Comparison of ENCODE assay signal across 8 cellular contexts in the genomic region with DNA sequence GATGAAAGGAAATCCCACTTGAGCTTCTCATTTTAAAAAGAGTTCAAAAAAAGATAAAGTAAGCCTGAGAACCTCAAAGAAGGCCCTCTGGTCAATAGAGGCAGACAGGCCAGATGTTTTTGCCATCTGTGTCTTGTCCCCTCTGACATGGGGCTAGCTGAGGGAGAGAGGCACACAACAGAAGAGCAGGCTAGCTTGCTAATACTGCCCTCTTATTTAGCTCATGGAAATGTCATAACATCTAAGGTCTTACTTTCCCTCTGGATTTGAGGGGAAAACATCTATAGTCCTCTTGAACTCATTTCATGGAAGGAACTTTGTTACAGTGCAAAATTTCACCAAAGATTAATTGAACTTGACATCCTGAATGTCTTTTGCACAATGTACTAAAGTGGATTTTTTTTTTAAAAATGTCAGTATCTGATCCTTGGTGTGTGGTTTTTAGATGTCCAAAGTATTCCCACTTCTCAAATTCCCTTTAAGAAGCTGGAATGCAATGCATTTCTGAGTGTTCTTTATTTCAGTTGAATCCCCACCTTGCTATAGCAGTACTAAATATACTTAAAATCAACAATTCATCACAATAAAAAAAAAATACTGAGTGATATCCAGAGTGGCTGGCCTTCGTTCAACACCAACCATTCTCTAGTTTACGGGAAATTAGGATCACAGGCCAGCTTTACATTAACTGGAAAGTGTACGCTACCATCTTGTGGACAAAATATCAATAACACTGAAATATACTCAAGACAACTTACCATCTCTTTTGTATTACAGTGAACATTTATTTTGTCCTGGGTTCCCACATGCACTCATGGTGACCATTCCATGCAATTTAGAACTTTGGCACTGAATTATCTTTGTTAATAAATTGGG.
DNase-seq lines count a peak whose midpoint lies in the region; ATAC-seq, FAIRE-seq and TF ChIP-seq lines count a peak whose summit lies in the region.

No MANE protein-coding gene starts in this region.

- 26% methylated on average over 3 of the region's 3 CpGs for WGBS in GM12878 (ENCODE audit: insufficient coverage, insufficient replicate concordance, low lambda C conversion rate, missing lambda C conversion rate)

- H3K27ac ChIP-seq in GM12878 (ENCODE audit: control insufficient read depth, insufficient read depth), result no peak overlapping the region

- TF ChIP-seq POLR2A in NB4 (IDR thresholded peaks at IDR 0.05; ENCODE audit: extremely low read depth, insufficient read length) (no peak), GM12878 (IDR thresholded peaks at IDR 0.05; ENCODE audit: low read depth, low read length) (no peak), GM18505 (IDR thresholded peaks at IDR 0.05; ENCODE audit: borderline replicate concordance, extremely low read depth, insufficient read depth, insufficient read length) (no peak)

- no peak overlapping the region for H3K4me3 Mint-ChIP-seq in immature natural killer cell

- RAD21 ChIA-PET in GM12878 (lab: Charles Lee; ENCODE audit: unreplicated experiment), result interaction anchor here (0.5 to 4.7 kb wide), 30 partner anchors 9 to 829 kb away, joined by 3 to 42 read pairs (median 6); no protein-coding TSS in a partner anchor

- H3K9me3 Mint-ChIP-seq in immature natural killer cell, result peaks cover 0 to under 1% (median 0%) of the 10 kb centered on the region in 6 donors

- no peak overlapping the region for H3K27ac Mint-ChIP-seq in immature natural killer cell

- in situ Hi-C loops in GM12878 (cut with MboI), result loop anchor here (10.0 kb wide), 1 partner anchor 646 kb away; no protein-coding TSS in a partner anchor

- TF ChIP-seq CTCF in GM10248 (IDR thresholded peaks at IDR 0.05; ENCODE audit: control extremely low read depth, extremely low read depth, low read depth, missing control alignments) (peak; percentile 24), NB4 (IDR thresholded peaks at IDR 0.05; ENCODE audit: low read depth, low read length) (peak; percentile 2), GM12878 (IDR thresholded peaks at IDR 0.05 in 2 of 3, conservative IDR thresholded peaks at IDR 0.05 in 1 of 3; ENCODE audit: control insufficient read depth in 2 of 3, extremely low read depth in 1 of 3, insufficient read depth in 1 of 3, low read depth in 3 of 3, low read length in 3 of 3) (peak; percentile 17 to 64 (median 37); a peak in 3 of 6 replicates)

- H3K4me2 ChIP-seq in GM12878 (ENCODE audit: control insufficient read depth, insufficient read depth), result no peak overlapping the region

- TF ChIP-seq RAD21 in GM12878 (IDR thresholded peaks at IDR 0.05; ENCODE audit: insufficient read depth, low read depth, low read length), result peak; percentile 74

- H3K27me3 Mint-ChIP-seq in immature natural killer cell (ENCODE audit: low read depth in 3 of 3), result peaks cover 0 to 3% (median 2%) of the 10 kb centered on the region in 3 donors

- no peaks in the 10 kb centered on the region for H3K79me2 ChIP-seq in GM12878 (ENCODE audit: control insufficient read depth, insufficient read depth, low read length)

- no peak for TF ChIP-seq EP300 in GM12878 (IDR thresholded peaks at IDR 0.05; ENCODE audit: borderline replicate concordance in 1 of 2, control insufficient read depth in 1 of 2, low read depth in 2 of 2, low read length in 2 of 2)

- no peaks in the 10 kb centered on the region for H3K27me3 ChIP-seq in GM12878 (replicated peaks in 1 of 2; ENCODE audit: control insufficient read depth in 2 of 2, insufficient read depth in 2 of 2, low read length in 1 of 2)

- H3K36me3 ChIP-seq in GM12878 (ENCODE audit: control insufficient read depth in 2 of 2, insufficient read depth in 2 of 2, low read length in 1 of 2), result no peaks in the 10 kb centered on the region; a peak in 1 of 4 replicates

- H3K36me3 Mint-ChIP-seq in immature natural killer cell, result no peaks in the 10 kb centered on the region

- H3K4me3 ChIP-seq in NB4 (ENCODE audit: low read depth, low read length) (no peak overlapping the region), GM12878 (no peak overlapping the region)

- H3K9me3 ChIP-seq in GM12878 (replicated peaks; ENCODE audit: control insufficient read depth, insufficient read depth, low read length), result no peaks in the 10 kb centered on the region; the same call in 1 of the 3 replicates

- CTCF ChIA-PET in GM10248 (lab: Yijun Ruan, JAX), result interaction anchor here (0.7 to 3.0 kb wide), 35 partner anchors 9 to 960 kb away, joined by 3 to 19 read pairs (median 4); no protein-coding TSS in a partner anchor
- CTCF ChIA-PET in GM12878 (lab: Yijun Ruan, JAX), result interaction anchor here (0.6 to 6.2 kb wide), 52 partner anchors 9 to 1332 kb away, joined by 3 to 55 read pairs (median 5); no protein-coding TSS in a partner anchor

- no peak for FAIRE-seq in GM12878 (lab: Jason Lieb, UNC)

- POLR2A ChIA-PET in GM10248 (lab: Yijun Ruan, JAX), result no interaction called here
- POLR2A ChIA-PET in GM12878 (lab: Charles Lee), result interaction anchor here (0.5 to 1.6 kb wide), 6 partner anchors 25 to 1000 kb away, joined by 3 to 5 read pairs (median 4); no protein-coding TSS in a partner anchor

- H3K4me1 ChIP-seq in GM12878 (ENCODE audit: control insufficient read depth, insufficient read depth, low read length), result peaks cover under 1% of the 10 kb centered on the region

- no peak for DNase-seq in GM10248 (ENCODE audit: extremely low spot score)
- peak; percentile 45 for DNase-seq in NB4 (ENCODE audit: low read depth)
- no peak for DNase-seq in GM12878 (ENCODE audit: low read depth, low spot score)
- peak; percentile 17 for DNase-seq in non-pigmented ciliary epithelial cell (ENCODE audit: low read depth)
- DNase-seq in iPS-NIHi11 (ENCODE audit: low spot score), result no peak
- DNase-seq in immature natural killer cell, result no peak

- peaks cover 6 to 10% of the 10 kb centered on the region in 2 donors for H3K4me1 Mint-ChIP-seq in immature natural killer cell

- SMC1A ChIA-PET in GM12878 (lab: Charles Lee; ENCODE audit: uncharacterized antibody, unreplicated experiment), result interaction anchor here (0.7 to 5.6 kb wide), 50 partner anchors 9 to 895 kb away, joined by 3 to 52 read pairs (median 6); a partner anchor contains a TSS

- no peak overlapping the region; the same call in 1 of the 2 replicates for H2AFZ ChIP-seq in GM12878 (ENCODE audit: control insufficient read depth, low read depth, low read length)

- intact Hi-C loops in GM12878 (cut with micrococcal nuclease; ENCODE audit: unreplicated experiment), result loop anchor here (1.0 to 2.0 kb wide), 3 partner anchors 440 to 645 kb away; no protein-coding TSS in a partner anchor

- H3K9ac ChIP-seq in GM12878 (ENCODE audit: control insufficient read depth, insufficient read depth, low read length), result no peak overlapping the region

- ATAC-seq in GM12878, result peak; percentile 64
- ATAC-seq in GM18867 (IDR thresholded peaks at IDR 0.05; ENCODE audit: unreplicated experiment), result no peak
- ATAC-seq in GM18505 (IDR thresholded peaks at IDR 0.05; ENCODE audit: unreplicated experiment), result no peak

- H4K20me1 ChIP-seq in GM12878 (ENCODE audit: control insufficient read depth, insufficient read depth), result no peaks in the 10 kb centered on the region

- no TSS peak for BruUV-seq in GM12878 (replicated peaks; lab: Mats Ljungman, UMichigan)

TF ChIP-seq in GM12878, 131 proteins besides CTCF, POLR2A, EP300 and RAD21:
- peak; percentile 73; the same call in 1 of the 2 replicates for TF ChIP-seq SMC3 (IDR thresholded peaks at IDR 0.05; ENCODE audit: borderline replicate concordance, low read length)
- TF ChIP-seq, protein P1, sequence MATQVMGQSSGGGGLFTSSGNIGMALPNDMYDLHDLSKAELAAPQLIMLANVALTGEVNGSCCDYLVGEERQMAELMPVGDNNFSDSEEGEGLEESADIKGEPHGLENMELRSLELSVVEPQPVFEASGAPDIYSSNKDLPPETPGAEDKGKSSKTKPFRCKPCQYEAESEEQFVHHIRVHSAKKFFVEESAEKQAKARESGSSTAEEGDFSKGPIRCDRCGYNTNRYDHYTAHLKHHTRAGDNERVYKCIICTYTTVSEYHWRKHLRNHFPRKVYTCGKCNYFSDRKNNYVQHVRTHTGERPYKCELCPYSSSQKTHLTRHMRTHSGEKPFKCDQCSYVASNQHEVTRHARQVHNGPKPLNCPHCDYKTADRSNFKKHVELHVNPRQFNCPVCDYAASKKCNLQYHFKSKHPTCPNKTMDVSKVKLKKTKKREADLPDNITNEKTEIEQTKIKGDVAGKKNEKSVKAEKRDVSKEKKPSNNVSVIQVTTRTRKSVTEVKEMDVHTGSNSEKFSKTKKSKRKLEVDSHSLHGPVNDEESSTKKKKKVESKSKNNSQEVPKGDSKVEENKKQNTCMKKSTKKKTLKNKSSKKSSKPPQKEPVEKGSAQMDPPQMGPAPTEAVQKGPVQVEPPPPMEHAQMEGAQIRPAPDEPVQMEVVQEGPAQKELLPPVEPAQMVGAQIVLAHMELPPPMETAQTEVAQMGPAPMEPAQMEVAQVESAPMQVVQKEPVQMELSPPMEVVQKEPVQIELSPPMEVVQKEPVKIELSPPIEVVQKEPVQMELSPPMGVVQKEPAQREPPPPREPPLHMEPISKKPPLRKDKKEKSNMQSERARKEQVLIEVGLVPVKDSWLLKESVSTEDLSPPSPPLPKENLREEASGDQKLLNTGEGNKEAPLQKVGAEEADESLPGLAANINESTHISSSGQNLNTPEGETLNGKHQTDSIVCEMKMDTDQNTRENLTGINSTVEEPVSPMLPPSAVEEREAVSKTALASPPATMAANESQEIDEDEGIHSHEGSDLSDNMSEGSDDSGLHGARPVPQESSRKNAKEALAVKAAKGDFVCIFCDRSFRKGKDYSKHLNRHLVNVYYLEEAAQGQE (IDR thresholded peaks at IDR 0.05; ENCODE audit: low read depth, low read length), result no peak

Comparison
In these comparisons a context has a peak if more than half of its experiments do, and no peak if none do; other contexts are left out.
1. DNase-seq: peak in NB4 (single experiment) and non-pigmented ciliary epithelial cell (single experiment); none in GM10248 (single experiment), GM12878 (single experiment), iPS-NIHi11 (single experiment) and immature natural killer cell (0 of 3).
2. Peak in every context shown above with its lines, with median percentiles within 50 percentile points of each other: CTCF ChIP-seq.